8 cellular contexts compared by ENCODE assay signal in genomic region chr6:127342296-127342945, GRCh38.
DNase-seq lines count a peak whose midpoint lies in the region; ATAC-seq and TF ChIP-seq lines count a peak whose summit lies in the region.

No MANE protein-coding gene starts in this region.

- H3K9me3 ChIP-seq in endocrine pancreas (ENCODE audit: control insufficient read depth, low read length) = no peaks in the 10 kb centered on the region
- no peaks in the 10 kb centered on the region for H3K9me3 ChIP-seq in mucosa of stomach (ENCODE audit: control insufficient read depth, low read length)

- H3K27me3 ChIP-seq in endocrine pancreas (ENCODE audit: control insufficient read depth, insufficient read depth, low read length) (no peaks in the 10 kb centered on the region), mucosa of stomach (ENCODE audit: control insufficient read depth, insufficient read depth, low read length) (no peaks in the 10 kb centered on the region)

- TF ChIP-seq POLR2A in NB4 (IDR thresholded peaks at IDR 0.05; ENCODE audit: extremely low read depth, insufficient read length) = no peak

- in situ Hi-C loops in GM13976 (cut with MboI; ENCODE audit: low sequenced_read_pairs, unreplicated experiment) = no loop called here

- H3K36me3 ChIP-seq in endocrine pancreas (ENCODE audit: control insufficient read depth, insufficient read depth, low read length) (no peaks in the 10 kb centered on the region), mucosa of stomach (ENCODE audit: control insufficient read depth, insufficient read depth, low read length) (no peaks in the 10 kb centered on the region)

- DNase-seq in NB4 (ENCODE audit: low read depth) (peak; percentile 31), GM13976 (ENCODE audit: low spot score) (no peak), NCI-H510A treated with DMSO at 0.1 percent for 48 hours (lab: John Stamatoyannopoulos, UW) (no peak)
- no peak for DNase-seq in activated CD4-positive, alpha-beta T cell treated with anti-CD3 and anti-CD28 coated beads, Interleukin-2, amount 50 U/mL, for 4 hours

- no peak for ATAC-seq in HG02938 (IDR thresholded peaks at IDR 0.05; ENCODE audit: unreplicated experiment)

- H3K4me1 ChIP-seq in endocrine pancreas (ENCODE audit: control insufficient read depth, insufficient read depth, low read length) = peaks cover 5% of the 10 kb centered on the region
- peaks cover 21% of the 10 kb centered on the region for H3K4me1 ChIP-seq in mucosa of stomach (ENCODE audit: control insufficient read depth, insufficient read depth, low read length)

- H3K4me3 ChIP-seq in GM12875 (ENCODE audit: low read depth, low read length) (peak overlapping the region; percentile 73), NB4 (ENCODE audit: low read depth, low read length) (peak overlapping the region; percentile 98), endocrine pancreas (ENCODE audit: control insufficient read depth, insufficient read depth, low read length) (peak overlapping the region; percentile 98), mucosa of stomach (ENCODE audit: low read length) (peak overlapping the region; percentile 92)

- H3K9ac ChIP-seq in endocrine pancreas (ENCODE audit: control insufficient read depth, insufficient read depth, low read length) = peak overlapping the region; percentile 65
- H3K9ac ChIP-seq in mucosa of stomach (ENCODE audit: low read length) = peak overlapping the region; percentile 87

- no peak for TF ChIP-seq CTCF in GM12875 (IDR thresholded peaks at IDR 0.05; ENCODE audit: borderline replicate concordance, insufficient read depth, low read depth, low read length)
- no peak for TF ChIP-seq CTCF in NB4 (IDR thresholded peaks at IDR 0.05; ENCODE audit: low read depth, low read length)
- no peak for TF ChIP-seq CTCF in GM13976 (IDR thresholded peaks at IDR 0.05; ENCODE audit: borderline replicate concordance, control extremely low read depth, extremely low read depth, insufficient read depth, missing control alignments)
